14 cellular contexts compared by ENCODE assay signal in genomic region chr6:119479860-119480655, GRCh38.
A peak's percentile ranks its signal among the peaks of the same experiment; 100 is the strongest.
DNase-seq lines count a peak whose midpoint lies in the region; ATAC-seq, FAIRE-seq and TF ChIP-seq lines count a peak whose summit lies in the region.
"Had no signal": no experiment of that assay in that cellular context is flagged by ENCODE, and none has a peak within 500 bp of the region (broad histone marks: within the 10 kb centered on the region; RNA-seq: fewer than 3 reads in every experiment).

No MANE protein-coding gene starts in this region.

- no peak for FAIRE-seq in pancreas (lab: Jason Lieb, UNC)

- H3K9me2 ChIP-seq in OCI-LY7 (ENCODE audit: insufficient read depth, low read length) = no peaks in the 10 kb centered on the region

- CTCF ChIA-PET in HEK293 (lab: Yijun Ruan, JAX) = interaction anchor here (0.6 to 1.2 kb wide), 5 partner anchors 22 to 332 kb away, joined by 3 to 5 read pairs (median 3); no protein-coding TSS in a partner anchor
- CTCF ChIA-PET in OCI-LY7 (lab: Charles Lee; ENCODE audit: unreplicated experiment) = interaction anchor here (0.6 kb wide), 2 partner anchors 51 to 171 kb away, joined by 3 read pairs; no protein-coding TSS in a partner anchor
- CTCF ChIA-PET in T-cell (lab: Charles Lee) = interaction anchor here in 1 of 2 donors (0.5 kb wide), 1 partner anchor 94 kb away, joined by 4 read pairs; no protein-coding TSS in a partner anchor
- CTCF ChIA-PET in activated CD4-positive, alpha-beta T cell treated with anti-CD3 and anti-CD28 coated beads, Interleukin-2, amount 10 ng/mL, durations not matched to agents 7 days and 5 days (lab: Charles Lee) = interaction anchor here (0.6 to 1.4 kb wide), 4 partner anchors 8 to 16 kb away, joined by 3 to 5 read pairs (median 4); no protein-coding TSS in a partner anchor

- no peaks in the 10 kb centered on the region for H3K36me3 ChIP-seq in HEK293 (ENCODE audit: control insufficient read depth in 2 of 2, insufficient read depth in 1 of 2, low read length in 2 of 2)
- no peaks in the 10 kb centered on the region for H3K36me3 ChIP-seq in OCI-LY7 (ENCODE audit: insufficient read depth, low read length)
- no peaks in the 10 kb centered on the region for H3K36me3 ChIP-seq in pancreas
- H3K36me3 ChIP-seq: adrenal gland, suprapubic skin had no signal

- BruUV-seq in OCI-LY7 (replicated peaks; lab: Mats Ljungman, UMichigan) = no TSS peak

- no peaks in the 10 kb centered on the region for H4K20me1 ChIP-seq in OCI-LY7 (ENCODE audit: insufficient read depth, low read length)

- H3K27ac Mint-ChIP-seq in T-cell = no peak overlapping the region
- no peak overlapping the region for H3K27ac Mint-ChIP-seq in activated CD4-positive, alpha-beta T cell treated with anti-CD3 and anti-CD28 coated beads, Interleukin-2, amount 10 ng/mL, durations not matched to agents 7 days and 5 days
- H3K27ac Mint-ChIP-seq: CD8-positive, alpha-beta T cell; natural killer cell had no signal

- no peak overlapping the region for H3K4me3 Mint-ChIP-seq in T-cell
- no peak overlapping the region for H3K4me3 Mint-ChIP-seq in activated CD4-positive, alpha-beta T cell treated with anti-CD3 and anti-CD28 coated beads, Interleukin-2, amount 10 ng/mL, durations not matched to agents 7 days and 5 days
- H3K4me3 Mint-ChIP-seq: activated T-cell treated with anti-CD3 and anti-CD28 coated beads, Interleukin-2, amount 50 U/mL, for 4 hours; CD8-positive, alpha-beta T cell; natural killer cell had no signal

- no peaks in the 10 kb centered on the region for H3K9me3 Mint-ChIP-seq in T-cell
- no peaks in the 10 kb centered on the region for H3K9me3 Mint-ChIP-seq in activated CD4-positive, alpha-beta T cell treated with anti-CD3 and anti-CD28 coated beads, Interleukin-2, amount 10 ng/mL, durations not matched to agents 7 days and 5 days
- H3K9me3 Mint-ChIP-seq: activated T-cell treated with anti-CD3 and anti-CD28 coated beads, Interleukin-2, amount 50 U/mL, for 4 hours; CD8-positive, alpha-beta T cell; natural killer cell had no signal

- H3K27ac ChIP-seq in HEK293 (ENCODE audit: extremely low read depth, low read depth, low read length) (no peak overlapping the region), OCI-LY7 (ENCODE audit: low read depth, low read length, poor library complexity, severe bottlenecking) (no peak overlapping the region), pancreas (no peak overlapping the region)
- H3K27ac ChIP-seq: suprapubic skin had no signal

- WGBS in pancreas, 2 donors = 66 to 71% methylated on average over 2 of the region's 2 CpGs

- no peaks in the 10 kb centered on the region for H3K36me3 Mint-ChIP-seq in T-cell
- H3K36me3 Mint-ChIP-seq in activated CD4-positive, alpha-beta T cell treated with anti-CD3 and anti-CD28 coated beads, Interleukin-2, amount 10 ng/mL, durations not matched to agents 7 days and 5 days (ENCODE audit: low read depth) = no peaks in the 10 kb centered on the region
- H3K36me3 Mint-ChIP-seq: CD8-positive, alpha-beta T cell; natural killer cell had no signal

- H3K27me3 ChIP-seq in pancreas = no peaks in the 10 kb centered on the region
- H3K27me3 ChIP-seq: adrenal gland, suprapubic skin had no signal

- H3K4me1 ChIP-seq in HEK293 (ENCODE audit: control insufficient read depth, insufficient read depth, low read length) = 0 out of 2 replicates have a peak, but pooled peaks cover 2% of the 10 kb centered on the region
- H3K4me1 ChIP-seq in OCI-LY7 (ENCODE audit: insufficient read depth, low read length, poor library complexity, severe bottlenecking) = peaks cover 14% of the 10 kb centered on the region
- peaks cover 0 to 6% (median 0%) of the 10 kb centered on the region in 3 donors for H3K4me1 ChIP-seq in pancreas

- peak overlapping the region; percentile 4; the same call in 1 of the 2 replicates for H2AFZ ChIP-seq in OCI-LY7 (ENCODE audit: low read length)

- ATAC-seq in pancreas (peak in 3 of 4 donors; percentile 52 to 64 (median 63)), T-cell (replicated peaks in 1 of 4) (no peak), GM18867 (IDR thresholded peaks at IDR 0.05; ENCODE audit: unreplicated experiment) (no peak)
- ATAC-seq: activated T-cell treated with anti-CD3 and anti-CD28 coated beads, Interleukin-2, amount 50 U/mL, for 4 hours; CD8-positive, alpha-beta T cell; natural killer cell had no signal

- peak; percentile 28 for TF ChIP-seq POLR2A in erythroblast (IDR thresholded peaks at IDR 0.05; ENCODE audit: low read length)

- no peak overlapping the region for H3K4me2 ChIP-seq in OCI-LY7 (ENCODE audit: low read length)

- H3K9me3 ChIP-seq in HEK293 (ENCODE audit: control insufficient read depth, insufficient read depth, low read depth, low read length) = no peaks in the 10 kb centered on the region
- H3K9me3 ChIP-seq in OCI-LY7 (ENCODE audit: low read length) = no peaks in the 10 kb centered on the region
- no peaks in the 10 kb centered on the region for H3K9me3 ChIP-seq in pancreas
- H3K9me3 ChIP-seq: adrenal gland, suprapubic skin had no signal

- H3K4me3 ChIP-seq in HEK293 (ENCODE audit: low read depth, low read length) (no peak overlapping the region), OCI-LY7 (ENCODE audit: low read depth, low read length, poor library complexity, severe bottlenecking) (no peak overlapping the region), pancreas (no peak overlapping the region)
- H3K4me3 ChIP-seq: adrenal gland, suprapubic skin had no signal

- H3K4me1 Mint-ChIP-seq in T-cell = no peaks in the 10 kb centered on the region
- H3K4me1 Mint-ChIP-seq in activated CD4-positive, alpha-beta T cell treated with anti-CD3 and anti-CD28 coated beads, Interleukin-2, amount 10 ng/mL, durations not matched to agents 7 days and 5 days = peaks cover 3% of the 10 kb centered on the region

- intact Hi-C loops in OCI-LY7 (cut with micrococcal nuclease; ENCODE audit: unreplicated experiment) (no loop called here), pancreas (cut with DNase I) (no loop called here)

- TF ChIP-seq CTCF in HEK293 (tag by site-specific recombination; IDR thresholded peaks at IDR 0.05) (no peak), OCI-LY7 (conservative IDR thresholded peaks at IDR 0.05; ENCODE audit: low read length) (no peak), pancreas (IDR thresholded peaks at IDR 0.05) (no peak)

- DNase-seq in OCI-LY7 (ENCODE audit: low spot score) (no peak), erythroblast (lab: John Stamatoyannopoulos, UW) (peak; percentile 89 to 93), pancreas (no peak), T-cell (no peak)
- no peak for DNase-seq in activated CD4-positive, alpha-beta T cell treated with anti-CD3 and anti-CD28 coated beads, Interleukin-2, amount 10 ng/mL, durations not matched to agents 7 days and 5 days
- DNase-seq: activated CD4-positive, alpha-beta T cell treated with anti-CD3 and anti-CD28 coated beads for 48 hours; activated T-cell treated with anti-CD3 and anti-CD28 coated beads, Interleukin-2, amount 50 U/mL, for 4 hours; CD8-positive, alpha-beta T cell; Karpas-422; natural killer cell had no signal

- H3K27me3 Mint-ChIP-seq in T-cell = no peaks in the 10 kb centered on the region
- H3K27me3 Mint-ChIP-seq in activated CD4-positive, alpha-beta T cell treated with anti-CD3 and anti-CD28 coated beads, Interleukin-2, amount 10 ng/mL, durations not matched to agents 7 days and 5 days = peaks cover 11% of the 10 kb centered on the region

- no peaks in the 10 kb centered on the region for H3K79me2 ChIP-seq in OCI-LY7 (ENCODE audit: insufficient read depth, low read depth, low read length)

- POLR2A ChIA-PET in HEK293 (lab: Yijun Ruan, JAX) = interaction anchor here (0.6 kb wide), 1 partner anchor 11 kb away, joined by 3 read pairs; no protein-coding TSS in a partner anchor
- POLR2A ChIA-PET in OCI-LY7 (lab: Charles Lee) = interaction anchor here (0.5 to 3.0 kb wide), 14 partner anchors 8 to 348 kb away, joined by 3 to 10 read pairs (median 4); no protein-coding TSS in a partner anchor
- POLR2A ChIA-PET in T-cell (lab: Charles Lee) = interaction anchor here in 1 of 2 donors (0.5 kb wide), 1 partner anchor 11 kb away, joined by 4 read pairs; no protein-coding TSS in a partner anchor
- POLR2A ChIA-PET in activated CD4-positive, alpha-beta T cell treated with anti-CD3 and anti-CD28 coated beads, Interleukin-2, amount 10 ng/mL, durations not matched to agents 7 days and 5 days (lab: Charles Lee) = no interaction called here

TF ChIP-seq in HEK293, 187 proteins besides CTCF, POLR2A, EP300 and RAD21:
- no peak for TF ChIP-seq ZBTB7A (tag by site-specific recombination; IDR thresholded peaks at IDR 0.05; ENCODE audit: low read depth)
- no peak for TF ChIP-seq KLF9 (tag by site-specific recombination; IDR thresholded peaks at IDR 0.05; ENCODE audit: low read depth)
- no peak for TF ChIP-seq ZNF610 (tag by site-specific recombination; IDR thresholded peaks at IDR 0.05; ENCODE audit: borderline replicate concordance)
- no peak for TF ChIP-seq ZBTB8A (tag by site-specific recombination; IDR thresholded peaks at IDR 0.05)
- TF ChIP-seq ZNF362 (tag by site-specific recombination; IDR thresholded peaks at IDR 0.05) = 0 out of 2 replicates have a peak, but pooled peaks have one; percentile 34
- no peak for TF ChIP-seq ZBTB48 (tag by site-specific recombination; IDR thresholded peaks at IDR 0.05)
- TF ChIP-seq ZNF549 (tag by site-specific recombination; IDR thresholded peaks at IDR 0.05) = 0 out of 2 replicates have a peak, but pooled peaks have one; percentile 16

Comparison
In these comparisons a context has a peak if more than half of its experiments do, and no peak if none do; other contexts are left out.
1. DNase-seq: peak in erythroblast (2 of 2); none in OCI-LY7 (single experiment), pancreas (0 of 6), T-cell (0 of 34) and activated CD4-positive, alpha-beta T cell treated with anti-CD3 and anti-CD28 coated beads, Interleukin-2, amount 10 ng/mL, durations not matched to agents 7 days and 5 days (single experiment).
2. ATAC-seq: peak in pancreas (3 of 4); none in T-cell (0 of 4) and GM18867 (single experiment).